In the genomic region with DNA sequence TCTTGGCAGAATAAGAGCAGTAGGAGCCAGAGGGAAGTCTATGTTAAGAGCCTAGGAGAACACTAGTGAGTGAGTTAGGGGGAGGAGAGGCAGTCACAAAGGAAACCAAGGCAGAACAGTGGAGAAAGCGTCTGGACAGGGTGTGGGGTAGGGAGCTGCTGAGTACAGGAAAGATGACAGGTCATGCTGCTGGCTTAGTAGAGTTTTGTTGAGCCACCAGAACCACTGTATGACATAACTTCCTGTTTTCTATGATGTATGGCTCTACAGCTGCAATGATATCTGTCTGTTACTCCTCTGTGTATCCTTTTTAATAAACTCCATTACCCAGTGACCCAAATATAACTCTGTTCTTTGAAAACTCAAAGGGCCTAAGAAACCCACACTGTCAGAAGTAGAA, we compare ENCODE assay signal across 9 cellular contexts. TPM values are rescaled to one million over a fixed set of nuclear protein-coding genes. Genes with fewer than 3 reads are reported as not detected.
DNase-seq lines count a peak whose midpoint lies in the region; ATAC-seq and TF ChIP-seq lines count a peak whose summit lies in the region.
"Had no signal": no experiment of that assay in that cellular context is flagged by ENCODE, and none has a peak within 500 bp of the region (broad histone marks: within the 10 kb centered on the region; RNA-seq: fewer than 3 reads in every experiment).

No MANE protein-coding gene starts in this region.

- peak overlapping the region; percentile 63 for H3K27ac Mint-ChIP-seq in activated CD4-positive, alpha-beta memory T cell treated with anti-CD3 and anti-CD28 coated beads, Interleukin-2, amount 10 ng/mL, durations not matched to agents 7 days and 5 days

- H3K27ac ChIP-seq in HL-60 (replicated peaks), result peak overlapping the region; percentile 56

- no peak overlapping the region for H3K4me3 ChIP-seq in HL-60 (replicated peaks; ENCODE audit: insufficient read depth, low read length)

- POLR2A ChIA-PET in activated CD4-positive, alpha-beta memory T cell treated with anti-CD3 and anti-CD28 coated beads, Interleukin-2, amount 10 ng/mL, durations not matched to agents 7 days and 5 days (lab: Charles Lee), result interaction anchor here (1.0 to 9.9 kb wide), 4 partner anchors 10 to 60 kb away, joined by 3 to 145 read pairs (median 6); partner anchors contain the start of gene STT3B

- peaks cover 8% of the 10 kb centered on the region for H3K9me3 Mint-ChIP-seq in activated CD4-positive, alpha-beta memory T cell treated with anti-CD3 and anti-CD28 coated beads, Interleukin-2, amount 10 ng/mL, durations not matched to agents 7 days and 5 days

- no peak for TF ChIP-seq CTCF in HL-60 (IDR thresholded peaks at IDR 0.05; ENCODE audit: insufficient read depth, low read length)

- peak overlapping the region; percentile 21 for H3K4me3 Mint-ChIP-seq in activated CD4-positive, alpha-beta memory T cell treated with anti-CD3 and anti-CD28 coated beads, Interleukin-2, amount 10 ng/mL, durations not matched to agents 7 days and 5 days

- DNase-seq in Right ventricle myocardium superior (no peak), Right ventricle myocardium inferior (ENCODE audit: missing footprints) (no peak), HL-60 (ENCODE audit: low read depth in 1 of 2, low spot score in 1 of 2) (peak in 1 of 2 experiments; percentile 86), SHP77 treated with DMSO at 0.1 percent for 48 hours (lab: John Stamatoyannopoulos, UW) (no peak)
- DNase-seq in activated CD4-positive, alpha-beta memory T cell treated with anti-CD3 and anti-CD28 coated beads, Interleukin-2, amount 10 ng/mL, durations not matched to agents 7 days and 5 days, result peak; percentile 53
- peak; percentile 3 for DNase-seq in stimulated activated naive CD4-positive, alpha-beta T cell treated with Interleukin-2 at 50 U/mL for 16 hours (lab: John Stamatoyannopoulos, UW)
- DNase-seq in effector CD4-positive, alpha-beta T cell, result no peak
- DNase-seq: NCI-H774 had no signal

- no peaks in the 10 kb centered on the region for H3K27me3 Mint-ChIP-seq in activated CD4-positive, alpha-beta memory T cell treated with anti-CD3 and anti-CD28 coated beads, Interleukin-2, amount 10 ng/mL, durations not matched to agents 7 days and 5 days

- intact Hi-C loops in Right ventricle myocardium superior (cut with DNase I), result no loop called here
- intact Hi-C loops in Right ventricle myocardium inferior (cut with DNase I), result no loop called here

- ATAC-seq in Right ventricle myocardium superior (ENCODE audit: poor library complexity), result peak; percentile 41
- ATAC-seq in Right ventricle myocardium inferior, result no peak
- ATAC-seq in GM21381 (IDR thresholded peaks at IDR 0.05; ENCODE audit: unreplicated experiment), result no peak

- CTCF ChIA-PET in activated CD4-positive, alpha-beta memory T cell treated with anti-CD3 and anti-CD28 coated beads, Interleukin-2, amount 10 ng/mL, durations not matched to agents 7 days and 5 days (lab: Charles Lee), result interaction anchor here (1.0 to 4.6 kb wide), 3 partner anchors 10 to 296 kb away, joined by 4 to 31 read pairs (median 4); partner anchors contain the start of gene STT3B

- peaks cover 21% of the 10 kb centered on the region for H3K4me1 Mint-ChIP-seq in activated CD4-positive, alpha-beta memory T cell treated with anti-CD3 and anti-CD28 coated beads, Interleukin-2, amount 10 ng/mL, durations not matched to agents 7 days and 5 days

- H3K27me3 ChIP-seq in HL-60 (ENCODE audit: insufficient read depth, poor library complexity, severe bottlenecking), result no peaks in the 10 kb centered on the region

- peaks cover 3% of the 10 kb centered on the region for H3K36me3 Mint-ChIP-seq in activated CD4-positive, alpha-beta memory T cell treated with anti-CD3 and anti-CD28 coated beads, Interleukin-2, amount 10 ng/mL, durations not matched to agents 7 days and 5 days (ENCODE audit: low read depth)

RNA-seq across cellular contexts. Expression of gene STT3B, which starts 10.6 kb away (rescaled TPM):
- total RNA-seq in Right ventricle myocardium superior (85.3 TPM), Right ventricle myocardium inferior (98.6 TPM)
- total RNA-seq in activated CD4-positive, alpha-beta memory T cell treated with anti-CD3 and anti-CD28 coated beads, Interleukin-2, amount 10 ng/mL, durations not matched to agents 7 days and 5 days, result 100 to 1,000 TPM; 199 to 201 TPM

Comparison
In these comparisons a context has a peak if more than half of its experiments do, and no peak if none do; other contexts are left out.
1. DNase-seq: peak in activated CD4-positive, alpha-beta memory T cell treated with anti-CD3 and anti-CD28 coated beads, Interleukin-2, amount 10 ng/mL, durations not matched to agents 7 days and 5 days (single experiment) and stimulated activated naive CD4-positive, alpha-beta T cell treated with Interleukin-2 at 50 U/mL for 16 hours (single experiment); none in Right ventricle myocardium superior (single experiment), Right ventricle myocardium inferior (single experiment), effector CD4-positive, alpha-beta T cell (single experiment) and SHP77 treated with DMSO at 0.1 percent for 48 hours (single experiment).